8 cellular contexts compared by ENCODE assay signal in the genomic region with DNA sequence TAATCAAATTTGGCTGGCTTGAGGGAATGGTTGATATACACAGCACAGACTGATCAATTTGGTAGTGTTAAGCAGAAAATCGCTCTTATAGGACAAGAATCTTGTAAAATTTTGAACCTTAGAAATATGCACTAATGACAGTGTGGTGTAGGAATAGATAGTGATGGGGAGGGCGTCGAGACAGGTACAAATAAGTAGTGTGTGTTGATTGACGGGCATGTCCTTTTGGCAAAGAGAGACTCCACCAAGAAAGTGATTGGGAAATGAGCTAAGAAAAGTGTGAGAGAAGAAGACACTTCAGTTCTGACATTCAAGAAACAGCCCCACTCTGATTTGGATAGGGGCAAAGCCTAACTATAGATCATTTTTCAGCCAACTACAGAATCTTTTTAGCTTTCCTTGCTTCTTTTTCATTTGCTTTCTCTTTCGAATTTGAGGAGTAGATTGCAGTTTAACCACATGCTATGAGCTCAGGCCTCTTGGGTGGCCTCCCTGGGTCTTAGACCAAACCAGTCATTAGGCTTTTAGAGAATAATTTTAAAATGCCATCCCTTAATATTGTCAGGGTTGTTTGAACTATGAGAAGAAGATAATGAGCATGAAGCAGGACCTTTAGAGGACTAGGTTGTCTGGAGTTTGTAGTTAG.
DNase-seq lines count a peak whose midpoint lies in the region; ATAC-seq and TF ChIP-seq lines count a peak whose summit lies in the region.

No MANE protein-coding gene starts in this region.

- H2AFZ ChIP-seq in PC-3 (ENCODE audit: low read length) = peak overlapping the region; percentile 8; the same call in 1 of the 2 replicates
- no peak overlapping the region for H2AFZ ChIP-seq in hepatocyte

- H3K27ac Mint-ChIP-seq in CD8-positive, alpha-beta T cell = peak overlapping the region; percentile 69

- H4K20me1 ChIP-seq in PC-3 (ENCODE audit: low read length) = no peaks in the 10 kb centered on the region
- H4K20me1 ChIP-seq in hepatocyte (ENCODE audit: insufficient read depth, poor library complexity, severe bottlenecking) = no peaks in the 10 kb centered on the region

- peaks cover 61% of the 10 kb centered on the region for H3K4me1 Mint-ChIP-seq in CD8-positive, alpha-beta T cell (ENCODE audit: low read depth)

- no peaks in the 10 kb centered on the region for H3K9me3 ChIP-seq in CD8-positive, alpha-beta T cell (ENCODE audit: low read length)
- H3K9me3 ChIP-seq in PC-3 (ENCODE audit: low read length) (no peaks in the 10 kb centered on the region), hepatocyte (ENCODE audit: low read depth) (no peaks in the 10 kb centered on the region)

- peak; percentile 20 for ATAC-seq in CD8-positive, alpha-beta T cell
- peak; percentile 58 for ATAC-seq in GM21529 (IDR thresholded peaks at IDR 0.05; ENCODE audit: unreplicated experiment)
- ATAC-seq in PC-3 = peak; percentile 11
- ATAC-seq in GM21526 (IDR thresholded peaks at IDR 0.05; ENCODE audit: low FRiP score, unreplicated experiment) = no peak

- no peaks in the 10 kb centered on the region for H3K36me3 ChIP-seq in CD8-positive, alpha-beta T cell (ENCODE audit: insufficient read depth, low read length)
- H3K36me3 ChIP-seq in PC-3 (ENCODE audit: low read depth, low read length) (no peaks in the 10 kb centered on the region), hepatocyte (replicated peaks; ENCODE audit: insufficient read depth, low read depth) (no peaks in the 10 kb centered on the region)

- BruUV-seq in PC-3 (replicated peaks; lab: Mats Ljungman, UMichigan) = no TSS peak

- H3K4me1 ChIP-seq in CD8-positive, alpha-beta T cell (ENCODE audit: insufficient read depth, low read length) = peaks cover 50% of the 10 kb centered on the region
- H3K4me1 ChIP-seq in PC-3 (ENCODE audit: insufficient read depth, low read length) = peaks cover 35% of the 10 kb centered on the region
- peaks cover 13% of the 10 kb centered on the region for H3K4me1 ChIP-seq in hepatocyte (ENCODE audit: insufficient read depth)

- peaks cover 7% of the 10 kb centered on the region for H3F3A ChIP-seq in PC-3 (ENCODE audit: low read length, unreplicated experiment)

- H3K9me2 ChIP-seq in PC-3 (replicated peaks; ENCODE audit: low read length) (no peaks in the 10 kb centered on the region), hepatocyte (replicated peaks; ENCODE audit: insufficient read depth) (no peaks in the 10 kb centered on the region)

- no peak for DNase-seq in CD8-positive, alpha-beta T cell
- DNase-seq in PC-3 (no peak), hepatocyte (ENCODE audit: low spot score) (no peak), coronary artery (ENCODE audit: low spot score) (no peak), NCI-H748 (lab: John Stamatoyannopoulos, UW; ENCODE audit: unreplicated experiment) (no peak), NCI-H1092 treated with DMSO at 0.1 percent for 48 hours (lab: John Stamatoyannopoulos, UW) (no peak)

- CTCF ChIA-PET in CD8-positive, alpha-beta T cell (lab: Charles Lee) = interaction anchor here (0.6 kb wide), 1 partner anchor 208 kb away, joined by 3 read pairs; no protein-coding TSS in a partner anchor
- CTCF ChIA-PET in PC-3 (lab: Charles Lee) = no interaction called here

- no peak overlapping the region for H3K27ac ChIP-seq in CD8-positive, alpha-beta T cell (ENCODE audit: low read depth, low read length)
- H3K27ac ChIP-seq in PC-3 (ENCODE audit: low read length) (peak overlapping the region; percentile 88), hepatocyte (peak overlapping the region; percentile 29), coronary artery (no peak overlapping the region)

- intact Hi-C loops in CD8-positive, alpha-beta T cell (cut with DNase I, micrococcal nuclease) = no loop called here
- intact Hi-C loops in PC-3 (cut with micrococcal nuclease) = loop anchor here (5.0 kb wide), 2 partner anchors 51 to 126 kb away; a partner anchor contains a TSS

- peak overlapping the region; percentile 59 for H3K4me2 ChIP-seq in PC-3 (ENCODE audit: low read length)
- no peak overlapping the region for H3K4me2 ChIP-seq in hepatocyte

- H3K27me3 ChIP-seq in CD8-positive, alpha-beta T cell (ENCODE audit: insufficient read depth, low read length) = no peaks in the 10 kb centered on the region
- no peaks in the 10 kb centered on the region for H3K27me3 ChIP-seq in PC-3 (ENCODE audit: low read length)
- no peaks in the 10 kb centered on the region for H3K27me3 ChIP-seq in hepatocyte

- TF ChIP-seq CTCF in CD8-positive, alpha-beta T cell (IDR thresholded peaks at IDR 0.05) = no peak
- TF ChIP-seq CTCF in PC-3 (conservative IDR thresholded peaks at IDR 0.05; ENCODE audit: low read depth, low read length) (no peak), hepatocyte (IDR thresholded peaks at IDR 0.05; ENCODE audit: poor library complexity) (no peak), coronary artery (IDR thresholded peaks at IDR 0.05) (no peak)

- H3K4me3 ChIP-seq in CD8-positive, alpha-beta T cell (ENCODE audit: low read depth, low read length) = no peak overlapping the region
- H3K4me3 ChIP-seq in PC-3 (ENCODE audit: low read length) (peak overlapping the region; percentile 36), hepatocyte (no peak overlapping the region), coronary artery (no peak overlapping the region)

- no peaks in the 10 kb centered on the region for H3K27me3 Mint-ChIP-seq in CD8-positive, alpha-beta T cell (ENCODE audit: low read depth)

- H3K4me3 Mint-ChIP-seq in CD8-positive, alpha-beta T cell = peak overlapping the region; percentile 36

- H3K79me2 ChIP-seq in PC-3 (ENCODE audit: low read length) (no peaks in the 10 kb centered on the region), hepatocyte (peaks cover 97% of the 10 kb centered on the region)

- peak overlapping the region; percentile 32; the same call in 1 of the 2 replicates for H3K9ac ChIP-seq in PC-3 (ENCODE audit: low read length)

- H3K9me3 Mint-ChIP-seq in CD8-positive, alpha-beta T cell = no peaks in the 10 kb centered on the region

- POLR2A ChIA-PET in CD8-positive, alpha-beta T cell (lab: Charles Lee) = no interaction called here
- POLR2A ChIA-PET in PC-3 (lab: Charles Lee; ENCODE audit: unreplicated experiment) = interaction anchor here (0.6 kb wide), 1 partner anchor 148 kb away, joined by 4 read pairs; no protein-coding TSS in a partner anchor

- peaks cover 8% of the 10 kb centered on the region for H3K36me3 Mint-ChIP-seq in CD8-positive, alpha-beta T cell

- WGBS in hepatocyte (ENCODE audit: low lambda C conversion rate, missing lambda C conversion rate) = 93% methylated on average over 5 of the region's 5 CpGs

Comparison
In these comparisons a context has a peak if more than half of its experiments do, and no peak if none do; other contexts are left out.
1. H3K27ac ChIP-seq: peak in PC-3 (single experiment) and hepatocyte (single experiment); none in CD8-positive, alpha-beta T cell (single experiment) and coronary artery (0 of 2).